8 cellular contexts compared by ENCODE assay signal in the genomic region with DNA sequence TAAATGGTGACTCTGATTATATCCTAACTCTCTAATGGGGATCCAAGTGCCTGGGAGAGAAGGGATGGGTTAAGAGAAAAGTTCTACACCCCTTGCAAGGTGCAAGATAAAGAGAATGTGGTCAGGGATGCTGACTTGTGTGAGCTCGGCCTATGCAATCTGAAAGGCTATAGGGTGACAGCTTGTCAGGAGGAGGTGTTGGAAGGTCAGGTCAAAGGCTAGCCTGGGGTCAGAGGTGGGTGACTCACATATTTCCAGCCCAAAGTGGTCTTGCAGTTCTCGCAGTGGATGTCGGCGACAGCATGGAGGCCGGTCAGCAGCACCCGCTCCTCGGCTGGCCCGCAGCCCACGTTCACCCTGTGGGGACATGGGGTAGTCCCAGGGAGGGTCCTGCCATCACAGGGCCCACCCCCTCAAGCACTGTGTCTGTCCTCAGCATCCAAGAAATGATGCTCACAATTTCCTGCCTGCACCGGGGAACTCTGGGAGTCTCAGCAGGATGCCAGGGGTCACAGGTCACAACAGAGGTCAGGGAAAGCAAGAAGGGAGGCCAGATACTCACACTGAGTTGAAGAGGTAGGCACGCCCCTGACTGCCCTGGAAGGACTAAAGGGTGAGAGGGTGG. TPM values are rescaled to one million over a fixed set of nuclear protein-coding genes. Genes with fewer than 3 reads are reported as not detected.
DNase-seq lines count a peak whose midpoint lies in the region; ATAC-seq and TF ChIP-seq lines count a peak whose summit lies in the region.

No MANE protein-coding gene starts in this region.

- H3K9me3 ChIP-seq in AG04450 (ENCODE audit: control insufficient read depth, insufficient read depth, low read length) (peaks cover 16% of the 10 kb centered on the region), OCI-LY1 (ENCODE audit: low read length) (peaks cover 22% of the 10 kb centered on the region), endocrine pancreas (ENCODE audit: control insufficient read depth, low read length) (no peaks in the 10 kb centered on the region), MG63 (peaks cover 18% of the 10 kb centered on the region)

- H3K4me1 Mint-ChIP-seq in neural crest cell: peaks cover 53% of the 10 kb centered on the region

- CTCF ChIA-PET in AG04450 (lab: Charles Lee): interaction anchor here (1.4 to 1.8 kb wide), 2 partner anchors 17 to 315 kb away, joined by 5 read pairs; no protein-coding TSS in a partner anchor

- no peak for ATAC-seq in GM19467 (IDR thresholded peaks at IDR 0.05; ENCODE audit: unreplicated experiment)

- DNase-seq in AG04450 (ENCODE audit: low read depth, low spot score) (no peak), neural crest cell (ENCODE audit: low read depth, low spot score) (peak; percentile 41), MG63 (no peak), NCI-H1417 treated with DMSO at 0.1 percent for 48 hours (lab: John Stamatoyannopoulos, UW) (no peak)
- DNase-seq in stimulated activated CD4-positive, alpha-beta T cell treated with anti-CD3 and anti-CD28 coated beads, Interleukin-15, amount 100 ng/mL, for 24 hours: no peak

- H3K36me3 ChIP-seq in OCI-LY1 (ENCODE audit: insufficient read depth, low read length): peaks cover 17% of the 10 kb centered on the region; the same call in 1 of the 2 replicates
- peaks cover 4% of the 10 kb centered on the region for H3K36me3 ChIP-seq in endocrine pancreas (ENCODE audit: control insufficient read depth, insufficient read depth, low read length)
- H3K36me3 ChIP-seq in MG63: 0 out of 2 replicates have a peak, but pooled peaks cover 3% of the 10 kb centered on the region

- H3K4me1 ChIP-seq in OCI-LY1 (ENCODE audit: insufficient read depth, low read length, severe bottlenecking) (peaks cover 62% of the 10 kb centered on the region), endocrine pancreas (ENCODE audit: control insufficient read depth, insufficient read depth, low read length) (no peaks in the 10 kb centered on the region)

- H3K4me3 Mint-ChIP-seq in neural crest cell: peak overlapping the region; percentile 78

- TF ChIP-seq CTCF in AG04450 (IDR thresholded peaks at IDR 0.05; ENCODE audit: low read depth, low read length): no peak
- TF ChIP-seq CTCF in OCI-LY1 (IDR thresholded peaks at IDR 0.05; ENCODE audit: low read length): no peak
- TF ChIP-seq CTCF in neural crest cell (conservative IDR thresholded peaks at IDR 0.05): no peak

- peak overlapping the region; percentile 86 for H3K27ac Mint-ChIP-seq in neural crest cell (ENCODE audit: unreplicated experiment)

- POLR2A ChIA-PET in AG04450 (lab: Yijun Ruan, JAX): interaction anchor here (0.6 to 1.2 kb wide), 2 partner anchors 29 kb away, joined by 3 to 4 read pairs; partner anchors contain the start of gene ALDOA

- no peaks in the 10 kb centered on the region for H3K79me2 ChIP-seq in OCI-LY1 (ENCODE audit: insufficient read depth, low read length)

- H3K27me3 ChIP-seq in AG04450 (ENCODE audit: control insufficient read depth, insufficient read depth, low read length) (no peaks in the 10 kb centered on the region), OCI-LY1 (ENCODE audit: insufficient read depth, low read length) (no peaks in the 10 kb centered on the region), endocrine pancreas (ENCODE audit: control insufficient read depth, insufficient read depth, low read length) (no peaks in the 10 kb centered on the region), MG63 (no peaks in the 10 kb centered on the region)

- peaks cover 2% of the 10 kb centered on the region for H3K27me3 Mint-ChIP-seq in neural crest cell (ENCODE audit: low read depth)

- no peaks in the 10 kb centered on the region; the same call in 1 of the 2 replicates for H3F3A ChIP-seq in OCI-LY1 (ENCODE audit: insufficient read depth, low read length)

- peak overlapping the region; percentile 71; the same call in 1 of the 2 replicates for H3K4me3 ChIP-seq in AG04450 (ENCODE audit: low read depth, low read length)
- H3K4me3 ChIP-seq in OCI-LY1 (ENCODE audit: low read depth, low read length, poor library complexity, severe bottlenecking): peak overlapping the region; percentile 78
- no peak overlapping the region for H3K4me3 ChIP-seq in endocrine pancreas (ENCODE audit: control insufficient read depth, insufficient read depth, low read length)
- H3K4me3 ChIP-seq in MG63: no peak overlapping the region

- H2AFZ ChIP-seq in OCI-LY1 (ENCODE audit: low read length): no peak overlapping the region

- H3K36me3 Mint-ChIP-seq in neural crest cell (ENCODE audit: low read depth): peaks cover 9% of the 10 kb centered on the region

- H4K20me1 ChIP-seq in OCI-LY1 (ENCODE audit: insufficient read depth, low read length): no peaks in the 10 kb centered on the region

- H3K9me2 ChIP-seq in OCI-LY1 (ENCODE audit: low read depth, low read length): no peaks in the 10 kb centered on the region

- H3K9me3 Mint-ChIP-seq in neural crest cell: no peaks in the 10 kb centered on the region

- peak overlapping the region; percentile 99 for H3K4me2 ChIP-seq in OCI-LY1 (ENCODE audit: low read length)

- H3K9ac ChIP-seq in OCI-LY1 (ENCODE audit: low read length) (peak overlapping the region; percentile 90; the same call in 1 of the 2 replicates), endocrine pancreas (ENCODE audit: control insufficient read depth, insufficient read depth, low read length) (peak overlapping the region; percentile 74)

- H3K27ac ChIP-seq in AG04450 (ENCODE audit: low read depth, low read length) (no peak overlapping the region), OCI-LY1 (ENCODE audit: low read depth, low read length, poor library complexity, severe bottlenecking) (peak overlapping the region; percentile 88)

RNA-seq across cellular contexts. Expression of gene YPEL3, which starts 1.4 kb away (rescaled TPM):
- polyA plus RNA-seq in AG04450 (2011; rRNA removed): 15.6 and 23.1 TPM in 2 replicates
- polyA minus RNA-seq in AG04450 (2011; rRNA and poly(A)+ RNA removed): 7.0 and 9.8 TPM in 2 replicates
- total RNA-seq in neural crest cell: 9.6 and 12.4 TPM in 2 replicates
- total RNA-seq in MG63 (2014; rRNA removed; shearing (Covaris generic); ENCODE audit: low replicate concordance): 1.5 and 13.1 TPM in 2 replicates

RNA-seq across cellular contexts. Expression of gene TBX6, which starts 2.9 kb away (rescaled TPM):
- polyA plus RNA-seq in AG04450 (2011; rRNA removed): not detected in 2 replicates
- not detected in 2 replicates for polyA minus RNA-seq in AG04450 (2011; rRNA and poly(A)+ RNA removed)
- total RNA-seq in neural crest cell: 0.79 and 1.2 TPM in 2 replicates
- total RNA-seq in MG63 (2014; rRNA removed; shearing (Covaris generic); ENCODE audit: low replicate concordance): 0.30 TPM in 1 of 2 replicates, not detected in the other

RNA-seq across cellular contexts. Expression of gene GDPD3, which starts 18.7 kb away (rescaled TPM):
- polyA plus RNA-seq in AG04450 (2011; rRNA removed): 1.2 and 1.9 TPM in 2 replicates
- polyA minus RNA-seq in AG04450 (2011; rRNA and poly(A)+ RNA removed): 0.60 and 2.0 TPM in 2 replicates
- 6.7 and 7.7 TPM in 2 replicates for total RNA-seq in neural crest cell
- 0.43 TPM in 1 of 2 replicates, not detected in the other for total RNA-seq in MG63 (2014; rRNA removed; shearing (Covaris generic); ENCODE audit: low replicate concordance)

RNA-seq across cellular contexts. Expression of gene PPP4C, which starts 18.9 kb away (rescaled TPM):
- 112 and 140 TPM in 2 replicates for polyA plus RNA-seq in AG04450 (2011; rRNA removed)
- polyA minus RNA-seq in AG04450 (2011; rRNA and poly(A)+ RNA removed): 325 and 433 TPM in 2 replicates
- 141 and 144 TPM in 2 replicates for total RNA-seq in neural crest cell
- 127 and 193 TPM in 2 replicates for total RNA-seq in MG63 (2014; rRNA removed; shearing (Covaris generic); ENCODE audit: low replicate concordance)

RNA-seq across cellular contexts. Expression of gene MAPK3, which starts 28.4 kb away (rescaled TPM):
- polyA plus RNA-seq in AG04450 (2011; rRNA removed): 82.5 and 91.7 TPM in 2 replicates
- 38.0 and 60.8 TPM in 2 replicates for polyA minus RNA-seq in AG04450 (2011; rRNA and poly(A)+ RNA removed)
- 60.5 and 62.6 TPM in 2 replicates for total RNA-seq in neural crest cell
- 13.3 and 20.0 TPM in 2 replicates for total RNA-seq in MG63 (2014; rRNA removed; shearing (Covaris generic); ENCODE audit: low replicate concordance)

Comparison
In these comparisons a context has a peak if more than half of its experiments do, and no peak if none do; other contexts are left out.
1. H3K4me3 ChIP-seq: peak in AG04450 (single experiment) and OCI-LY1 (single experiment); none in endocrine pancreas (single experiment) and MG63 (single experiment).